In the genomic region with DNA sequence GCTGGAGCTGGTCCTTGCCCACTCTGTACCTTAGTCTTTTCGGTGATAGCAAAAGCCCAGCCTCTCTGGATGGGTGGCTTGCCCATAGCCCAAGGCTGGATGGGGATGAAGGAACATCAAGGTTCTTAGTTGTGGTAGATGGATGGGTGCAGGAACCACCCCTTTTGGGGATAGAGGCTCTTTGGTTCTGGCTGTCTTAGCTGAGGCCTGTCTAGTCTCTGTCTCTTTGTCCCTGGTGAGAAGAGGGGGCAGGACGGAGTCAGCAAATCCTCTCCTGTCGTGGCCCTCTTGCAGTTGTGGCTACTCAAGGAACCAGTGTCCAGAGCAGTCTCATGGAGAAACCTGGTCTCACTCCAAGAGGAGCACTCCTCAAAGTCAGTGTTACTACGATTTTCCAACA, we compare ENCODE assay signal across 28 cellular contexts. TPM values are rescaled to one million over a fixed set of nuclear protein-coding genes. Genes with fewer than 3 reads are reported as not detected.
DNase-seq lines count a peak whose midpoint lies in the region; TF ChIP-seq lines count a peak whose summit lies in the region.
"Had no signal": no experiment of that assay in that cellular context is flagged by ENCODE, and none has a peak within 500 bp of the region (broad histone marks: within the 10 kb centered on the region; RNA-seq: fewer than 3 reads in every experiment).

No MANE protein-coding gene starts in this region.

- H3K36me3 Mint-ChIP-seq in endothelial cell (ENCODE audit: low read depth, unreplicated experiment): peaks cover 37% of the 10 kb centered on the region
- H3K36me3 Mint-ChIP-seq: activated CD8-positive, alpha-beta memory T cell treated with anti-CD3 and anti-CD28 coated beads, Interleukin-2, amount 10 ng/mL, durations not matched to agents 7 days and 5 days had no signal

- TF ChIP-seq EP300 in suprapubic skin (IDR thresholded peaks at IDR 0.05) (no peak), sigmoid colon (IDR thresholded peaks at IDR 0.05) (no peak)

- H3K36me3 ChIP-seq in NT2/D1 (ENCODE audit: insufficient read depth, insufficient read length, low read length) (peaks cover 60% of the 10 kb centered on the region), mesodermal cell (ENCODE audit: control insufficient read depth, insufficient read depth, low read length) (peaks cover 7% of the 10 kb centered on the region), suprapubic skin (no peaks in the 10 kb centered on the region), sigmoid colon (no peaks in the 10 kb centered on the region), thyroid gland (no peaks in the 10 kb centered on the region)
- H3K36me3 ChIP-seq: adrenal gland, heart left ventricle, Peyer's patch, SJCRH30, stomach, upper lobe of left lung had no signal

- no peak overlapping the region for H3K4me3 Mint-ChIP-seq in endothelial cell (ENCODE audit: unreplicated experiment)
- H3K4me3 Mint-ChIP-seq: activated CD8-positive, alpha-beta memory T cell treated with anti-CD3 and anti-CD28 coated beads, Interleukin-2, amount 10 ng/mL, durations not matched to agents 7 days and 5 days; activated naive CD4-positive, alpha-beta T cell treated with anti-CD3 and anti-CD28 coated beads for 36 hours had no signal

- H3K4me1 ChIP-seq in NT2/D1 (ENCODE audit: insufficient read depth, insufficient read length) (peaks cover 43% of the 10 kb centered on the region), mesodermal cell (ENCODE audit: control insufficient read depth, insufficient read depth, low read length, poor library complexity, severe bottlenecking) (peaks cover 24% of the 10 kb centered on the region), suprapubic skin (peaks cover 83% of the 10 kb centered on the region), sigmoid colon (peaks cover 0 to 30% (median 22%) of the 10 kb centered on the region in 4 donors), thyroid gland (peaks cover 0 to 16% of the 10 kb centered on the region in 2 donors)
- H3K4me1 ChIP-seq: adrenal gland, Peyer's patch had no signal

- no peak overlapping the region for H3K4me3 ChIP-seq in NT2/D1 (ENCODE audit: insufficient read length, low read depth)
- no peak overlapping the region for H3K4me3 ChIP-seq in mesodermal cell (ENCODE audit: extremely low read depth, insufficient read depth, low read length, poor library complexity, severe bottlenecking)
- no peak overlapping the region for H3K4me3 ChIP-seq in suprapubic skin
- no peak overlapping the region for H3K4me3 ChIP-seq in sigmoid colon
- no peak overlapping the region for H3K4me3 ChIP-seq in thyroid gland (replicated peaks in 1 of 3)
- H3K4me3 ChIP-seq: adrenal gland, heart left ventricle, Peyer's patch, SJCRH30, stomach, upper lobe of left lung had no signal

- TF ChIP-seq CTCF in endothelial cell (IDR thresholded peaks at IDR 0.05; ENCODE audit: unreplicated experiment): no peak
- TF ChIP-seq CTCF in suprapubic skin (IDR thresholded peaks at IDR 0.05): no peak
- no peak for TF ChIP-seq CTCF in sigmoid colon (IDR thresholded peaks at IDR 0.05)
- no peak for TF ChIP-seq CTCF in thyroid gland (IDR thresholded peaks at IDR 0.05)

- H3K9ac ChIP-seq in NT2/D1 (ENCODE audit: insufficient read length, low read depth): peak overlapping the region; percentile 58

- H3K27ac Mint-ChIP-seq in endothelial cell (ENCODE audit: unreplicated experiment): peak overlapping the region; percentile 80
- H3K27ac Mint-ChIP-seq: activated CD8-positive, alpha-beta memory T cell treated with anti-CD3 and anti-CD28 coated beads, Interleukin-2, amount 10 ng/mL, durations not matched to agents 7 days and 5 days; activated naive CD4-positive, alpha-beta T cell treated with anti-CD3 and anti-CD28 coated beads for 36 hours had no signal

- TF ChIP-seq POLR2A in suprapubic skin (IDR thresholded peaks at IDR 0.05) (no peak), sigmoid colon (IDR thresholded peaks at IDR 0.05) (no peak), thyroid gland (IDR thresholded peaks at IDR 0.05) (no peak)

- intact Hi-C loops in sigmoid colon (cut with DNase I) (no loop called here), thyroid gland (cut with DNase I) (no loop called here)

- H3K27me3 ChIP-seq in NT2/D1 (ENCODE audit: insufficient read depth, insufficient read length): no peaks in the 10 kb centered on the region
- H3K27me3 ChIP-seq in suprapubic skin: no peaks in the 10 kb centered on the region
- H3K27me3 ChIP-seq in sigmoid colon: no peaks in the 10 kb centered on the region
- no peaks in the 10 kb centered on the region for H3K27me3 ChIP-seq in thyroid gland
- H3K27me3 ChIP-seq: adrenal gland, heart left ventricle, Peyer's patch, SJCRH30, stomach, upper lobe of left lung had no signal

- DNase-seq in NT2/D1 (ENCODE audit: low read depth, low spot score) (no peak), endothelial cell (ENCODE audit: low spot score) (no peak), suprapubic skin (ENCODE audit: low spot score in 2 of 2) (no peak), sigmoid colon (no peak), NCI-H1930 (lab: John Stamatoyannopoulos, UW) (no peak), thyroid gland (no peak)
- DNase-seq: activated CD4-positive, alpha-beta T cell treated with anti-CD3 and anti-CD28 coated beads, Interleukin-2, amount 50 U/mL, for 1 hour; activated CD8-positive, alpha-beta memory T cell treated with anti-CD3 and anti-CD28 coated beads, Interleukin-2, amount 10 ng/mL, durations not matched to agents 7 days and 5 days; activated naive CD4-positive, alpha-beta T cell treated with anti-CD3 and anti-CD28 coated beads for 36 hours; adrenal gland; DND-41; erythroblast; foreskin fibroblast; heart left ventricle; left cardiac atrium; NCI-H1694; NCI-H526 treated with DMSO at 0.1 percent for 48 hours; nucleus accumbens; Peyer's patch; SJCRH30; stomach; T1000 had no signal

- H3K9me3 ChIP-seq in NT2/D1 (ENCODE audit: insufficient read depth, low read length) (no peaks in the 10 kb centered on the region), mesodermal cell (ENCODE audit: control insufficient read depth, low read length) (no peaks in the 10 kb centered on the region), suprapubic skin (no peaks in the 10 kb centered on the region), sigmoid colon (no peaks in the 10 kb centered on the region), thyroid gland (no peaks in the 10 kb centered on the region)
- H3K9me3 ChIP-seq: adrenal gland, heart left ventricle, Peyer's patch, SJCRH30, stomach, upper lobe of left lung had no signal

- H3K27ac ChIP-seq in mesodermal cell (ENCODE audit: low read depth, low read length, severe bottlenecking): peak overlapping the region; percentile 45
- H3K27ac ChIP-seq in suprapubic skin: peak overlapping the region; percentile 87
- no peak overlapping the region for H3K27ac ChIP-seq in sigmoid colon
- no peak overlapping the region for H3K27ac ChIP-seq in thyroid gland
- H3K27ac ChIP-seq: adrenal gland, C4-2B, heart left ventricle, Peyer's patch, SJCRH30, stomach, upper lobe of left lung had no signal

- no peaks in the 10 kb centered on the region for H3K9me3 Mint-ChIP-seq in endothelial cell (ENCODE audit: unreplicated experiment)
- H3K9me3 Mint-ChIP-seq: activated naive CD4-positive, alpha-beta T cell treated with anti-CD3 and anti-CD28 coated beads for 36 hours had no signal

- H3K27me3 Mint-ChIP-seq in endothelial cell (ENCODE audit: unreplicated experiment): peaks cover 11% of the 10 kb centered on the region

- H3K4me1 Mint-ChIP-seq in endothelial cell (ENCODE audit: unreplicated experiment): peaks cover 83% of the 10 kb centered on the region
- H3K4me1 Mint-ChIP-seq: activated CD8-positive, alpha-beta memory T cell treated with anti-CD3 and anti-CD28 coated beads, Interleukin-2, amount 10 ng/mL, durations not matched to agents 7 days and 5 days had no signal

- 92 to 96% methylated on average over 4 of the region's 4 CpGs for WGBS in mesodermal cell (ENCODE audit: insufficient coverage in 2 of 2), 2 experiments
- WGBS in suprapubic skin: 58% methylated on average over 4 of the region's 4 CpGs
- 89 to 94% methylated on average over 4 of the region's 4 CpGs for WGBS in sigmoid colon, 2 donors
- 60 to 64% methylated on average over 4 of the region's 4 CpGs for WGBS in thyroid gland, 2 donors

RNA-seq across cellular contexts. Expression of gene VANGL2, which starts 8.5 kb away (rescaled TPM):
- total RNA-seq in endothelial cell (ENCODE audit: unreplicated experiment) (79.8 TPM), suprapubic skin (10 to 100 TPM; 18.7 to 39.7 (median 28.1) TPM), sigmoid colon (1 to 10 TPM; 3.2 to 6.6 (median 3.6) TPM), thyroid gland (10 to 100 TPM in 1 of 4 donors, 1 to 10 TPM in 3; 5.8 to 28.5 (median 7.8) TPM)
- polyA plus RNA-seq in mesodermal cell (2013, experiment 1 of 2): 36.1 TPM
- polyA plus RNA-seq in mesodermal cell (2013, experiment 2 of 2): 28.8 TPM
- polyA plus RNA-seq in sigmoid colon: 1 to 10 TPM; 1.8 to 3.5 (median 2.6) TPM
- total RNA-seq: activated CD8-positive, alpha-beta memory T cell treated with anti-CD3 and anti-CD28 coated beads, Interleukin-2, amount 10 ng/mL, durations not matched to agents 7 days and 5 days; lung microvascular endothelial cell had no signal

RNA-seq across cellular contexts. Expression of gene NHLH1, which starts 42.0 kb away (rescaled TPM):
- total RNA-seq in endothelial cell (ENCODE audit: unreplicated experiment): 1.2 TPM
- polyA plus RNA-seq in mesodermal cell (2013, experiment 1 of 2): 1.1 TPM
- 0.81 TPM for polyA plus RNA-seq in mesodermal cell (2013, experiment 2 of 2)
- total RNA-seq in suprapubic skin: under 1 TPM in 1 of 4 donors, not detected in 3; 0.39 TPM
- total RNA-seq in sigmoid colon: under 1 TPM in 1 of 4 donors, not detected in 3; under 0.01 TPM
- polyA plus RNA-seq in sigmoid colon: under 1 TPM in 2 of 3 donors, not detected in 1; 0.12 to 0.60 TPM
- total RNA-seq in thyroid gland: not detected
- total RNA-seq: LHCN-M2, lung microvascular endothelial cell, skeletal muscle tissue, stomach had no signal

Comparison
In these comparisons a context has a peak if more than half of its experiments do, and no peak if none do; other contexts are left out.
1. H3K27ac ChIP-seq: peak in mesodermal cell (single experiment) and suprapubic skin (single experiment); none in sigmoid colon (0 of 4) and thyroid gland (0 of 3).